Comparison of ENCODE assay signal across 21 cellular contexts in genomic region chr6:84457276-84457675, GRCh38.
"Had no signal": no experiment of that assay in that cellular context is flagged by ENCODE, and none has a peak within 500 bp of the region (broad histone marks: within the 10 kb centered on the region; RNA-seq: fewer than 3 reads in every experiment).

No MANE protein-coding gene starts in this region.

- H2AFZ ChIP-seq: hepatocyte had no signal

- H3K4me3 ChIP-seq: esophagus squamous epithelium, hepatocyte, lower lobe of right lung, right atrium auricular region, SK-N-MC, skin epidermis, stomach had no signal

- H3K36me3 Mint-ChIP-seq: activated naive CD4-positive, alpha-beta T cell treated with anti-CD3 and anti-CD28 coated beads, Interleukin-2, amount 10 ng/mL, durations not matched to agents 7 days and 5 days; T-cell had no signal

- H3K4me1 Mint-ChIP-seq: activated CD4-positive, alpha-beta memory T cell treated with anti-CD3 and anti-CD28 coated beads, Interleukin-2, amount 10 ng/mL, durations not matched to agents 7 days and 5 days; activated naive CD4-positive, alpha-beta T cell treated with anti-CD3 and anti-CD28 coated beads, Interleukin-2, amount 10 ng/mL, durations not matched to agents 7 days and 5 days; activated naive CD8-positive, alpha-beta T cell treated with anti-CD3 and anti-CD28 coated beads, Interleukin-2, amount 50 U/mL, for 24 hours; nephron progenitor cell; T-cell had no signal

- H3K27me3 ChIP-seq: esophagus squamous epithelium, hepatocyte, right atrium auricular region, stomach had no signal

- H3K27ac ChIP-seq: esophagus squamous epithelium, hepatocyte, lower lobe of right lung, right atrium auricular region, SK-N-MC, skin epidermis, stomach had no signal

- H3K4me3 Mint-ChIP-seq: activated CD4-positive, alpha-beta memory T cell treated with anti-CD3 and anti-CD28 coated beads, Interleukin-2, amount 10 ng/mL, durations not matched to agents 7 days and 5 days; activated naive CD4-positive, alpha-beta T cell treated with anti-CD3 and anti-CD28 coated beads, Interleukin-2, amount 10 ng/mL, durations not matched to agents 7 days and 5 days; activated naive CD8-positive, alpha-beta T cell treated with anti-CD3 and anti-CD28 coated beads, Interleukin-2, amount 50 U/mL, for 24 hours; activated T-cell treated with anti-CD3 and anti-CD28 coated beads, Interleukin-2, amount 50 U/mL, for 24 hours; nephron progenitor cell; T-cell had no signal

- H3K4me1 ChIP-seq: esophagus squamous epithelium, lower lobe of right lung, right atrium auricular region, stomach had no signal

- DNase-seq: activated CD4-positive, alpha-beta memory T cell treated with anti-CD3 and anti-CD28 coated beads, Interleukin-2, amount 10 ng/mL, durations not matched to agents 7 days and 5 days; activated CD4-positive, alpha-beta T cell treated with anti-CD3 and anti-CD28 coated beads for 48 hours; activated CD4-positive, CD25-positive, alpha-beta regulatory T cell; activated naive CD4-positive, alpha-beta T cell treated with anti-CD3 and anti-CD28 coated beads, Interleukin-2, amount 10 ng/mL, durations not matched to agents 7 days and 5 days; activated naive CD8-positive, alpha-beta T cell treated with anti-CD3 and anti-CD28 coated beads, Interleukin-2, amount 50 U/mL, for 24 hours; activated T-cell treated with anti-CD3 and anti-CD28 coated beads, Interleukin-2, amount 50 U/mL, for 24 hours; anterior cingulate cortex; effector CD8-positive, alpha-beta T cell; esophagus squamous epithelium; lower lobe of right lung; midbrain; nephron progenitor cell; occipital lobe; posterior cingulate gyrus; stomach; T-cell; trophoblast cell had no signal

- H3K9me3 Mint-ChIP-seq: activated CD4-positive, alpha-beta memory T cell treated with anti-CD3 and anti-CD28 coated beads, Interleukin-2, amount 10 ng/mL, durations not matched to agents 7 days and 5 days; nephron progenitor cell; T-cell had no signal

- ATAC-seq: activated naive CD8-positive, alpha-beta T cell treated with anti-CD3 and anti-CD28 coated beads, Interleukin-2, amount 50 U/mL, for 24 hours; lower lobe of right lung; T-cell had no signal

- H3K4me2 ChIP-seq: hepatocyte had no signal

- H3K79me2 ChIP-seq: hepatocyte had no signal

- H3K27ac Mint-ChIP-seq: activated CD4-positive, alpha-beta memory T cell treated with anti-CD3 and anti-CD28 coated beads, Interleukin-2, amount 10 ng/mL, durations not matched to agents 7 days and 5 days; activated naive CD4-positive, alpha-beta T cell treated with anti-CD3 and anti-CD28 coated beads, Interleukin-2, amount 10 ng/mL, durations not matched to agents 7 days and 5 days; activated naive CD8-positive, alpha-beta T cell treated with anti-CD3 and anti-CD28 coated beads, Interleukin-2, amount 50 U/mL, for 24 hours; activated T-cell treated with anti-CD3 and anti-CD28 coated beads, Interleukin-2, amount 50 U/mL, for 24 hours; nephron progenitor cell; T-cell had no signal

- H3K27me3 Mint-ChIP-seq: activated CD4-positive, alpha-beta memory T cell treated with anti-CD3 and anti-CD28 coated beads, Interleukin-2, amount 10 ng/mL, durations not matched to agents 7 days and 5 days; activated naive CD4-positive, alpha-beta T cell treated with anti-CD3 and anti-CD28 coated beads, Interleukin-2, amount 10 ng/mL, durations not matched to agents 7 days and 5 days; activated naive CD8-positive, alpha-beta T cell treated with anti-CD3 and anti-CD28 coated beads, Interleukin-2, amount 50 U/mL, for 24 hours; activated T-cell treated with anti-CD3 and anti-CD28 coated beads, Interleukin-2, amount 50 U/mL, for 24 hours; T-cell had no signal

- H3K36me3 ChIP-seq: esophagus squamous epithelium, lower lobe of right lung, right atrium auricular region, stomach had no signal

- H3K9me3 ChIP-seq: esophagus squamous epithelium, lower lobe of right lung, right atrium auricular region, stomach had no signal
